7 cellular contexts compared by ENCODE assay signal in the genomic region with DNA sequence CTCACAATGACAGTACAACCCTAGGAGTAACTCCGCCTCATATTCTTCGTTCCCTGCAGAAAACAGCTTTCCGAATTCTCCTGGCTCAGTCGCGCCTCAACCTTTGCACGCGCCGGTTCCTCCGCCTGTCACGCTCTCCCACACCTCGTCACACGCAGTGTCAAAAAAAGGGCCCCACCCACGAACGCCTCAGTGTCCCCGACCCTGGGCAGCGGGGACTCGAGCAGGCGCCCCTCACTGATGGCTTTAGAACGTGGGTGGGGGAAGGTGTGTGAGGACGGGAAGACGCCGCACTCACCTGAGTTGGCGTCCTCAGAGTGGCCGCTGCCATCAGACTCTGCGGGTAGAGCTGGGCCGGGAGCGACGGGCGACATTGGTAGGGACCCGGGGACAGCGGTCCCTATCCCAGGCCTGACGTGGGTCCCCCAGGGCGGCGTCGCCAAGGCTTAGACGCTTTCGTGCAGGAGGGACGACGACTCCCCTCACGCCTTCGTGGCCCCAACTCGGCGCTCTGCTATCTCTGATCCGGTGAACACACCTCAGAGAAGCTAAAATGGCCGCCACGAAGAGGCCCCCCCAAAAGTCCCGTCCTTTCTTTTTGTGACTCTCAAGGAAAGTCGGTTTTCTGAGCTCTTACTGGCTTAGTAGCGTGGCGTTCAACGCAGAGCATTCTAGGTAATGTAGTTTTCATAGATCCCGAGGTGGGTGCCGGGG. TPM values are rescaled to one million over a fixed set of nuclear protein-coding genes. Genes with fewer than 3 reads are reported as not detected.
DNase-seq lines count a peak whose midpoint lies in the region; ATAC-seq and TF ChIP-seq lines count a peak whose summit lies in the region.

ZNF154 (minus strand) TSS at position 564 of the 714 bp plus-strand sequence; CDS start at position 331, 233 bp downstream.

- no peak for TF ChIP-seq CTCF in heart left ventricle (IDR thresholded peaks at IDR 0.05)

- H3K27me3 ChIP-seq in adipocyte (replicated peaks; ENCODE audit: control insufficient read depth, insufficient read depth, low read length) (no peaks in the 10 kb centered on the region), heart left ventricle (no peaks in the 10 kb centered on the region), aorta (ENCODE audit: control insufficient read depth in 1 of 2, insufficient read depth in 2 of 2, low read length in 1 of 2) (no peaks in the 10 kb centered on the region)

- WGBS in heart left ventricle, 4 donors: 1 to 2% (median 2%) methylated on average over 34 to 53 of the region's 53 CpGs
- 1 to 2% methylated on average over 53 of the region's 53 CpGs for WGBS in aorta, 2 donors

- TF ChIP-seq POLR2A in heart left ventricle (IDR thresholded peaks at IDR 0.05): no peak

- H3K4me3 ChIP-seq in adipocyte (ENCODE audit: low read length): peak within 1 kb of the TSS; percentile 92
- H3K4me3 ChIP-seq in heart left ventricle: peak within 1 kb of the TSS; percentile 43 to 91 (median 67)
- no peak within 1 kb of the TSS for H3K4me3 ChIP-seq in aorta (ENCODE audit: low read length in 2 of 2)

- H3K36me3 ChIP-seq in KOPT-K1 (ENCODE audit: insufficient read depth, low read length) (peaks cover 34% of the 10 kb centered on the region), adipocyte (ENCODE audit: control insufficient read depth, insufficient read depth, low read length, severe bottlenecking) (peaks cover 12% of the 10 kb centered on the region), heart left ventricle (peaks cover 0 to 31% (median 5%) of the 10 kb centered on the region in 9 donors), aorta (ENCODE audit: control insufficient read depth in 1 of 2, insufficient read depth in 2 of 2, low read length in 1 of 2) (peaks cover 0 to 4% of the 10 kb centered on the region in 2 donors)

- H3K9me3 ChIP-seq in KOPT-K1 (ENCODE audit: insufficient read depth, low read length, poor library complexity, severe bottlenecking): no peaks in the 10 kb centered on the region
- no peaks in the 10 kb centered on the region for H3K9me3 ChIP-seq in adipocyte (ENCODE audit: control insufficient read depth, low read length)
- H3K9me3 ChIP-seq in heart left ventricle: peaks cover 0 to 88% (median 1%) of the 10 kb centered on the region in 12 donors
- H3K9me3 ChIP-seq in aorta (ENCODE audit: control insufficient read depth, low read length): peaks cover 35% of the 10 kb centered on the region

- ATAC-seq in heart left ventricle: peak; percentile 40 to 90 (median 78)
- peak; percentile 68 for ATAC-seq in aorta (ENCODE audit: low FRiP score)
- ATAC-seq in HG03439 (IDR thresholded peaks at IDR 0.05; ENCODE audit: unreplicated experiment): no peak

- H3K4me1 ChIP-seq in adipocyte (ENCODE audit: control insufficient read depth, insufficient read depth, low read length): peaks cover 7% of the 10 kb centered on the region
- H3K4me1 ChIP-seq in heart left ventricle: peaks cover 0 to 39% (median 14%) of the 10 kb centered on the region in 12 donors
- no peaks in the 10 kb centered on the region for H3K4me1 ChIP-seq in aorta (ENCODE audit: control insufficient read depth in 1 of 2, insufficient read depth in 2 of 2, low read length in 2 of 2)

- H3K9ac ChIP-seq in adipocyte (ENCODE audit: low read length): peak within 1 kb of the TSS; percentile 88

- intact Hi-C loops in heart left ventricle (cut with DNase I) (no loop called here), aorta (cut with DNase I) (no loop called here)

- peak; percentile 69 for DNase-seq in adipocyte (ENCODE audit: low read depth)
- peak in 4 of 5 donors; percentile 45 to 61 (median 56) for DNase-seq in heart left ventricle
- peak; percentile 70 for DNase-seq in occipital lobe (lab: John Stamatoyannopoulos, UW)
- no peak for DNase-seq in aorta
- no peak for DNase-seq in T-helper 9 cell

- H3K27ac ChIP-seq in KOPT-K1 (ENCODE audit: low read depth, low read length, poor library complexity, severe bottlenecking) (peak within 1 kb of the TSS; percentile 73), heart left ventricle (peak within 1 kb of the TSS; percentile 77 to 93 (median 84)), aorta (ENCODE audit: low read depth in 1 of 2, low read length in 2 of 2) (no peak within 1 kb of the TSS)

RNA-seq across cellular contexts. Expression of gene ZNF154, which starts in this region (rescaled TPM):
- 1 to 10 TPM; 1.4 to 5.3 (median 4.0) TPM for total RNA-seq in heart left ventricle
- polyA plus RNA-seq in heart left ventricle: 1 to 10 TPM; 1.4 to 4.3 TPM
- 42.7 TPM for total RNA-seq in occipital lobe
- 1 to 10 TPM; 2.3 to 6.4 TPM for total RNA-seq in aorta
- 1 to 10 TPM in 1 of 2 donors, under 1 TPM in 1; 0.88 to 5.2 TPM for polyA plus RNA-seq in aorta

Comparison
In these comparisons a context has a peak if more than half of its experiments do, and no peak if none do; other contexts are left out.
1. H3K27ac ChIP-seq: peak in KOPT-K1 (single experiment) and heart left ventricle (12 of 12); none in aorta (0 of 2).
2. DNase-seq: peak in adipocyte (single experiment), heart left ventricle (4 of 5) and occipital lobe (single experiment); none in aorta (0 of 2) and T-helper 9 cell (single experiment).
3. H3K4me3 ChIP-seq: peak in adipocyte (single experiment) and heart left ventricle (12 of 12); none in aorta (0 of 2).